ENCODE assay signal across 1 cellular context in genomic region chr12:58927112-58927511, GRCh38.
TF ChIP-seq lines count a peak whose summit lies in the region.

No MANE protein-coding gene starts in this region.

TF ChIP-seq in H1, 55 proteins besides CTCF, POLR2A, EP300 and RAD21 (continued from another document):
- TF ChIP-seq CHD7 (IDR thresholded peaks at IDR 0.05; ENCODE audit: insufficient replicate concordance, low read length) (no peak), KDM5A (IDR thresholded peaks at IDR 0.05; ENCODE audit: low read length) (no peak), CHD1 (IDR thresholded peaks at IDR 0.05; ENCODE audit: low read depth, low read length) (no peak), SAP30 (IDR thresholded peaks at IDR 0.05; ENCODE audit: insufficient read depth, insufficient replicate concordance, low read length) (no peak), RBBP5 (IDR thresholded peaks at IDR 0.05; ENCODE audit: borderline replicate concordance, low read depth, low read length) (no peak), RXRA (IDR thresholded peaks at IDR 0.05; ENCODE audit: insufficient read depth, low read depth, low read length) (no peak), SP1 (IDR thresholded peaks at IDR 0.05; ENCODE audit: low read depth, low read length) (no peak), CBX8 (IDR thresholded peaks at IDR 0.05; ENCODE audit: borderline replicate concordance, low read depth, low read length) (no peak), ZNF274 (IDR thresholded peaks at IDR 0.05; ENCODE audit: borderline replicate concordance, extremely low read depth, low read length) (no peak)
